Comparison of ENCODE assay signal across 8 cellular contexts in the genomic region with DNA sequence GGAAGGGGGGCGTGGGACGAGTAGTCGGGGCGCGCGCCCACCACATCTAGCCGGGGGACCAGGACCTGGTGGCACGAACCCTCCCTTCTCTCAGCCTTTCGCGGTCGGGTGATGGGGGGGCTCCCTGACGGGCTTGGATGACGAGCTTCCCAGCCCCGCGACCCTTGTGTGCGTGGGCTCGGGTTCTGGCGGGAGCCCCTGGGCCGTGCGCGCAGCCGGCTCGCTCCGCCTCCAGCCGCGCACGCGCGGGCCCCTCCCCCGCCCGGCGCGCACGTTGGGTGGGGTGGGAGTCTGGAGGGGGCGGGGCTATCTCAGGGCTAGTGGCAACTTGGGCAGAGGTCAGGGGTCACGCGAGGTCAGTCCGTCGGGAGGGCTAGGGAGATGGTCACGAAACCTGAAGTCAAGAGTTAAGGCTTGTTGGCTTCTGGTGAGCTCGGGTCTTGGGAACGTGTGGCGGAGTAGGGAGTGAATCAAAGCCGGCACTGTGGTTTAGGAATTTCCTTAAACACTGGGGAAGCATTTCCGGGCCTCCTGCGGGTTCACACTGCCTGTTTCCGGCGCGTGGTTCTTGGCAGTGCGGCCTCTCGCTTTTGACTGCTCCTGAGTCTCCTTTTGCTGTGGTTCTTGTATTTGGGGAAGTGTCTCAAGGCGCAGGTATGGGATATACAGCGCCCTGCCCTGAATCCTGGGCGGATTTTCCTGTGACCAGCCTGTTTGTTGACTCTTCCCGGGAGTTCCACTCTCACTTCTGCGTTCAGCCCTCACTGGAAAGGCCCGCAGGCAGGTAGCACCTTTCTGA. TPM values are rescaled to one million over a fixed set of nuclear protein-coding genes. Genes with fewer than 3 reads are reported as not detected.
DNase-seq lines count a peak whose midpoint lies in the region; ATAC-seq and TF ChIP-seq lines count a peak whose summit lies in the region.

SRCAP (plus strand) TSS at position 356 of the 799 bp plus-strand sequence. CDS start 1,654 bp downstream, outside the sequence.

- in situ Hi-C loops in GM13976 (cut with MboI; ENCODE audit: low sequenced_read_pairs, unreplicated experiment) = no loop called here

- ATAC-seq in HG02798 (IDR thresholded peaks at IDR 0.05; ENCODE audit: poor library complexity, unreplicated experiment) (peak; percentile 32), left ventricle myocardium superior (peak; percentile 76), upper lobe of right lung (peak; percentile 84)

- intact Hi-C loops in T-helper 2 cell treated with Interferon-gamma antibody and Interleukin-4, amounts not matched to agents 100 ng/mL and 5 ng/mL, for 36 hours (cut with micrococcal nuclease) = loop anchor here (1.0 to 10.0 kb wide), 10 partner anchors 41 to 892 kb away; partner anchors contain the start of genes CFAP119, FBRS, MAZ and PRR14
- intact Hi-C loops in left ventricle myocardium superior (cut with micrococcal nuclease) = no loop called here
- intact Hi-C loops in prostate gland (cut with DNase I) = loop anchor here (5.0 kb wide), 1 partner anchor 42 kb away; the partner anchor contains the start of gene FBRS
- intact Hi-C loops in upper lobe of right lung (cut with DNase I) = loop anchor here (10.0 kb wide), 1 partner anchor 56 kb away; no protein-coding TSS in a partner anchor

- H3K27ac ChIP-seq in angular gyrus (ENCODE audit: low read depth, low read length) (peak within 1 kb of the TSS; percentile 100), prostate gland (peak within 1 kb of the TSS; percentile 99), upper lobe of right lung (peak within 1 kb of the TSS; percentile 100)

- H3K4me3 ChIP-seq in prostate gland (peak within 1 kb of the TSS; percentile 97), upper lobe of right lung (peak within 1 kb of the TSS; percentile 98)

- H3K9me3 ChIP-seq in prostate gland (no peaks in the 10 kb centered on the region), upper lobe of right lung (no peaks in the 10 kb centered on the region)

- TF ChIP-seq POLR2A in prostate gland (IDR thresholded peaks at IDR 0.05) = peak; percentile 21

- DNase-seq in GM13976 (ENCODE audit: low spot score) = peak; percentile 92
- peak; percentile 72 for DNase-seq in NCI-H1436 (lab: John Stamatoyannopoulos, UW)
- peak; percentile 90 for DNase-seq in left ventricle myocardium superior
- DNase-seq in prostate gland (ENCODE audit: low spot score) = peak; percentile 71
- peak; percentile 93 for DNase-seq in upper lobe of right lung

- TF ChIP-seq CTCF in GM13976 (IDR thresholded peaks at IDR 0.05; ENCODE audit: borderline replicate concordance, control extremely low read depth, extremely low read depth, insufficient read depth, missing control alignments) (no peak), prostate gland (IDR thresholded peaks at IDR 0.05) (no peak), upper lobe of right lung (IDR thresholded peaks at IDR 0.05) (no peak)

- H3K4me1 ChIP-seq in prostate gland (replicated peaks) = peaks cover 10% of the 10 kb centered on the region
- peaks cover 25% of the 10 kb centered on the region for H3K4me1 ChIP-seq in upper lobe of right lung

- 1% methylated on average over 45 of the region's 57 CpGs for WGBS in prostate gland

- H3K36me3 ChIP-seq in prostate gland = peaks cover 12 to 29% of the 10 kb centered on the region in 2 donors
- peaks cover 42% of the 10 kb centered on the region for H3K36me3 ChIP-seq in upper lobe of right lung

- H3K27me3 ChIP-seq in prostate gland (replicated peaks; ENCODE audit: insufficient read depth) = no peaks in the 10 kb centered on the region
- no peaks in the 10 kb centered on the region for H3K27me3 ChIP-seq in upper lobe of right lung

RNA-seq across cellular contexts. Expression of gene SRCAP, which starts in this region (rescaled TPM):
- 81.8 and 88.3 TPM in 2 replicates for total RNA-seq in T-helper 2 cell treated with Interferon-gamma antibody and Interleukin-4, amounts not matched to agents 100 ng/mL and 5 ng/mL, for 36 hours
- total RNA-seq in left ventricle myocardium superior (49.3 TPM), prostate gland (10 to 100 TPM; 42.8 to 79.0 TPM), upper lobe of right lung (66.6 TPM)

Comparison
In these comparisons a context has a peak if more than half of its experiments do, and no peak if none do; other contexts are left out.
1. Peak in every context shown above with its lines: DNase-seq, ATAC-seq, H3K4me3 ChIP-seq and H3K27ac ChIP-seq.
2. ATAC-seq: peak in every context shown above with its lines; median percentile 84 in upper lobe of right lung; 76 in left ventricle myocardium superior; 32 in HG02798.